ENCODE assay signal across 17 cellular contexts in the genomic region with DNA sequence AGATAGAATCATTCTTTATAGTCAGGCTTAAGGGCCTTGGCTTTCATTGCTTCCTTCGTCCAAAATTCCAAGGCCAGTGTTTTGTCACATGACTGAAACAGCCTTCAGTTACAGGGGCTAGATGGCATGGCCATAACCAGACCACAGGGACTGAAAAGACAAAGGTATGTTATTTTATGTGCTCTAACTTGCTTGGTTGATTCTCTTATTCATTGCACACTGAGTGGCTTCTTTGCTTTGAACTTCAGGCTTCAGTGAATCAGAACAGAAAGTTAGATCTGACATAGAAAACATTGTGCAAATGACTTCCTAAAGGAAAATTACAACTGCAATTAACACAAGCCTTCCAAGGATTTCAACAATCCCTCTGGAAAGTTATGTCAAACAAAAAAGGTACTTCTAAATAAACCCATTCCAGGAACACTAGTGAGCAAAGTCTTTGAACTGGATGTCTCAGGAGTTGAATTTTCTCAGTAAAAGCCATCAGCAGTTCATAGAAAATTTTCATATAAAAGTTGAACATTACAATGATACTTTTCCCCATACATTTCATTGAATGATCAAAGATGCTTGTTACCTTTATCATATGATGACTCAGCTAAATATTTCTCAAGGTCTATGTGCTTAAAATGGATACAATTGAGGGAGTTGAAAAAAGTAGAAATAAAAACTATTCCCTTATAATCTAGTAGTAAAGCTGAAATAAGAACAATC.
DNase-seq lines count a peak whose midpoint lies in the region; ATAC-seq lines count a peak whose summit lies in the region.
"Had no signal": no experiment of that assay in that cellular context is flagged by ENCODE, and none has a peak within 500 bp of the region (broad histone marks: within the 10 kb centered on the region; RNA-seq: fewer than 3 reads in every experiment).

No MANE protein-coding gene starts in this region.

- ATAC-seq in GM19043 (IDR thresholded peaks at IDR 0.05; ENCODE audit: low read depth, unreplicated experiment) = peak; percentile 61
- peak; percentile 46 for ATAC-seq in HG02678 (IDR thresholded peaks at IDR 0.05; ENCODE audit: unreplicated experiment)
- ATAC-seq in HG03575 (IDR thresholded peaks at IDR 0.05; ENCODE audit: extremely low read depth, insufficient number of reproducible peaks, low FRiP score, unreplicated experiment) = peak; percentile 35
- ATAC-seq in naive thymus-derived CD4-positive, alpha-beta T cell = no peak
- ATAC-seq: activated CD4-positive, CD25-positive, alpha-beta regulatory T cell treated with anti-CD3 and anti-CD28 coated beads, Interleukin-2, amount 50 U/mL, for 24 hours; CD8-positive, alpha-beta T cell; gastrocnemius medialis; HCT116; PC-3 had no signal

- H3K36me3 Mint-ChIP-seq in naive thymus-derived CD4-positive, alpha-beta T cell = no peaks in the 10 kb centered on the region
- H3K36me3 Mint-ChIP-seq: activated naive CD8-positive, alpha-beta T cell treated with anti-CD3 and anti-CD28 coated beads, Interleukin-2, amount 10 ng/mL, durations not matched to agents 7 days and 5 days; CD8-positive, alpha-beta T cell had no signal

- peak; percentile 94 for DNase-seq in renal cortical epithelial cell (ENCODE audit: low read depth)
- DNase-seq in T-helper 2 cell = no peak
- DNase-seq in naive thymus-derived CD4-positive, alpha-beta T cell = no peak
- no peak for DNase-seq in AG08396 (ENCODE audit: low spot score)
- DNase-seq in NCI-H82 (lab: John Stamatoyannopoulos, UW) = no peak
- DNase-seq: activated naive CD8-positive, alpha-beta T cell treated with anti-CD3 and anti-CD28 coated beads, Interleukin-2, amount 10 ng/mL, durations not matched to agents 7 days and 5 days; CD8-positive, alpha-beta T cell; gastrocnemius medialis; PC-3; SW 1271; testis had no signal

- H3K9me3 ChIP-seq in naive thymus-derived CD4-positive, alpha-beta T cell (ENCODE audit: control insufficient read depth in 2 of 3, low read length in 3 of 3) = no peaks in the 10 kb centered on the region
- H3K9me3 ChIP-seq: gastrocnemius medialis, testis had no signal

- no peak overlapping the region for H3K4me3 Mint-ChIP-seq in naive thymus-derived CD4-positive, alpha-beta T cell
- H3K4me3 Mint-ChIP-seq: activated naive CD8-positive, alpha-beta T cell treated with anti-CD3 and anti-CD28 coated beads, Interleukin-2, amount 10 ng/mL, durations not matched to agents 7 days and 5 days; CD8-positive, alpha-beta T cell had no signal

- intact Hi-C loops in naive thymus-derived CD4-positive, alpha-beta T cell (cut with micrococcal nuclease) = no loop called here

- H3K27me3 ChIP-seq in naive thymus-derived CD4-positive, alpha-beta T cell (ENCODE audit: control insufficient read depth in 2 of 2, insufficient read depth in 2 of 2, low read length in 2 of 2) = no peaks in the 10 kb centered on the region
- H3K27me3 ChIP-seq: gastrocnemius medialis, testis had no signal

- no peaks in the 10 kb centered on the region for H3K27me3 Mint-ChIP-seq in naive thymus-derived CD4-positive, alpha-beta T cell
- H3K27me3 Mint-ChIP-seq: activated naive CD8-positive, alpha-beta T cell treated with anti-CD3 and anti-CD28 coated beads, Interleukin-2, amount 10 ng/mL, durations not matched to agents 7 days and 5 days had no signal

- POLR2A ChIA-PET in naive thymus-derived CD4-positive, alpha-beta T cell (lab: Charles Lee) = no interaction called here

- H3K4me1 ChIP-seq in naive thymus-derived CD4-positive, alpha-beta T cell (ENCODE audit: control insufficient read depth in 2 of 2, insufficient read depth in 2 of 2, low read length in 2 of 2) = no peaks in the 10 kb centered on the region
- H3K4me1 ChIP-seq: gastrocnemius medialis, parathyroid adenoma, testis had no signal

- no peak overlapping the region for H3K27ac Mint-ChIP-seq in naive thymus-derived CD4-positive, alpha-beta T cell
- H3K27ac Mint-ChIP-seq: activated naive CD8-positive, alpha-beta T cell treated with anti-CD3 and anti-CD28 coated beads, Interleukin-2, amount 10 ng/mL, durations not matched to agents 7 days and 5 days; CD8-positive, alpha-beta T cell had no signal

- H3K4me3 ChIP-seq in naive thymus-derived CD4-positive, alpha-beta T cell (ENCODE audit: low read length) = no peak overlapping the region
- H3K4me3 ChIP-seq: gastrocnemius medialis, testis had no signal

- CTCF ChIA-PET in naive thymus-derived CD4-positive, alpha-beta T cell (lab: Charles Lee) = no interaction called here

- peaks cover 0 to 9% (median 0%) of the 10 kb centered on the region in 7 donors for H3K4me1 Mint-ChIP-seq in naive thymus-derived CD4-positive, alpha-beta T cell
- H3K4me1 Mint-ChIP-seq: activated naive CD8-positive, alpha-beta T cell treated with anti-CD3 and anti-CD28 coated beads, Interleukin-2, amount 10 ng/mL, durations not matched to agents 7 days and 5 days had no signal

- peaks cover 0 to 5% (median 0%) of the 10 kb centered on the region in 11 donors for H3K9me3 Mint-ChIP-seq in naive thymus-derived CD4-positive, alpha-beta T cell
- H3K9me3 Mint-ChIP-seq: activated naive CD8-positive, alpha-beta T cell treated with anti-CD3 and anti-CD28 coated beads, Interleukin-2, amount 10 ng/mL, durations not matched to agents 7 days and 5 days; CD8-positive, alpha-beta T cell had no signal

- H3K27ac ChIP-seq in naive thymus-derived CD4-positive, alpha-beta T cell (ENCODE audit: low read depth, low read length) = no peak overlapping the region
- H3K27ac ChIP-seq: gastrocnemius medialis, parathyroid adenoma, testis had no signal

- no peaks in the 10 kb centered on the region for H3K36me3 ChIP-seq in naive thymus-derived CD4-positive, alpha-beta T cell (ENCODE audit: control insufficient read depth in 2 of 3, insufficient read depth in 3 of 3, low read length in 3 of 3)
- H3K36me3 ChIP-seq: gastrocnemius medialis had no signal
